ENCODE assay signal across 8 cellular contexts in genomic region chr2:131104487-131105155, GRCh38. TPM values are rescaled to one million over a fixed set of nuclear protein-coding genes. Genes with fewer than 3 reads are reported as not detected.
DNase-seq lines count a peak whose midpoint lies in the region; TF ChIP-seq lines count a peak whose summit lies in the region.

No MANE protein-coding gene starts in this region.

- peak overlapping the region; percentile 80 for H3K4me2 ChIP-seq in Karpas-422 (ENCODE audit: low read depth, low read length, poor library complexity, severe bottlenecking)

- H3K4me1 ChIP-seq in Karpas-422 (ENCODE audit: low read length) (peaks cover 24% of the 10 kb centered on the region), left ventricle myocardium inferior (peaks cover 38% of the 10 kb centered on the region), rectal smooth muscle tissue (ENCODE audit: control insufficient read depth, insufficient read depth, low read length) (peaks cover 14% of the 10 kb centered on the region)

- peaks cover 25% of the 10 kb centered on the region for H4K20me1 ChIP-seq in Karpas-422 (ENCODE audit: insufficient read depth, low read depth, low read length)

- intact Hi-C loops in left ventricle myocardium inferior (cut with micrococcal nuclease) (no loop called here), posterior vena cava (cut with DNase I) (no loop called here)

- H2AFZ ChIP-seq in Karpas-422 (ENCODE audit: low read length) = peak overlapping the region; percentile 91

- no peaks in the 10 kb centered on the region for H3K27me3 Mint-ChIP-seq in activated naive CD8-positive, alpha-beta T cell treated with anti-CD3 and anti-CD28 coated beads for 36 hours

- peaks cover 17% of the 10 kb centered on the region; the same call in 1 of the 2 replicates for H3K36me3 ChIP-seq in Karpas-422 (ENCODE audit: insufficient read depth, low read length)
- H3K36me3 ChIP-seq in left ventricle myocardium inferior = no peaks in the 10 kb centered on the region
- no peaks in the 10 kb centered on the region for H3K36me3 ChIP-seq in rectal smooth muscle tissue (ENCODE audit: control insufficient read depth, insufficient read depth, low read length)

- H3K27me3 ChIP-seq in Karpas-422 (ENCODE audit: low read length) = no peaks in the 10 kb centered on the region
- no peaks in the 10 kb centered on the region for H3K27me3 ChIP-seq in left ventricle myocardium inferior (ENCODE audit: low read depth)
- H3K27me3 ChIP-seq in rectal smooth muscle tissue (ENCODE audit: control insufficient read depth, insufficient read depth, low read length) = no peaks in the 10 kb centered on the region

- H3K4me3 Mint-ChIP-seq in activated naive CD8-positive, alpha-beta T cell treated with anti-CD3 and anti-CD28 coated beads for 36 hours = peak overlapping the region; percentile 99

- H3K9ac ChIP-seq in Karpas-422 (ENCODE audit: low read length) = peak overlapping the region; percentile 96
- H3K9ac ChIP-seq in rectal smooth muscle tissue (ENCODE audit: low read length) = peak overlapping the region; percentile 1

- TF ChIP-seq CTCF in left ventricle myocardium inferior (IDR thresholded peaks at IDR 0.05; ENCODE audit: borderline replicate concordance) = no peak

- DNase-seq in GM04504 (ENCODE audit: low read depth) (peak; percentile 55), H4 (ENCODE audit: low spot score) (peak; percentile 63), Karpas-422 (peak; percentile 92), SHP77 treated with DMSO at 0.1 percent for 48 hours (lab: John Stamatoyannopoulos, UW) (peak; percentile 82), left ventricle myocardium inferior (no peak), posterior vena cava (ENCODE audit: low spot score) (no peak)
- DNase-seq in activated naive CD8-positive, alpha-beta T cell treated with anti-CD3 and anti-CD28 coated beads for 36 hours = peak; percentile 42

- no peaks in the 10 kb centered on the region for H3K9me3 Mint-ChIP-seq in activated naive CD8-positive, alpha-beta T cell treated with anti-CD3 and anti-CD28 coated beads for 36 hours

- H3K27ac Mint-ChIP-seq in activated naive CD8-positive, alpha-beta T cell treated with anti-CD3 and anti-CD28 coated beads for 36 hours = peak overlapping the region; percentile 96

- H3K4me3 ChIP-seq in Karpas-422 (ENCODE audit: low read length) = peak overlapping the region; percentile 99
- H3K4me3 ChIP-seq in left ventricle myocardium inferior = peak overlapping the region; percentile 86
- H3K4me3 ChIP-seq in rectal smooth muscle tissue (ENCODE audit: low read length) = peak overlapping the region; percentile 99

- no peaks in the 10 kb centered on the region for H3K9me2 ChIP-seq in Karpas-422 (replicated peaks; ENCODE audit: insufficient read depth, low read length)

- no peaks in the 10 kb centered on the region for H3K9me3 ChIP-seq in Karpas-422 (ENCODE audit: low read length)
- no peaks in the 10 kb centered on the region for H3K9me3 ChIP-seq in left ventricle myocardium inferior (replicated peaks)

- H3K36me3 Mint-ChIP-seq in activated naive CD8-positive, alpha-beta T cell treated with anti-CD3 and anti-CD28 coated beads for 36 hours = peaks cover 12% of the 10 kb centered on the region

- peak overlapping the region; percentile 46 for H3K27ac ChIP-seq in Karpas-422 (ENCODE audit: low read length)
- H3K27ac ChIP-seq in left ventricle myocardium inferior (replicated peaks) = peak overlapping the region; percentile 98
- H3K27ac ChIP-seq in rectal smooth muscle tissue (ENCODE audit: low read depth, low read length) = peak overlapping the region; percentile 83

- peaks cover 45% of the 10 kb centered on the region for H3K79me2 ChIP-seq in Karpas-422 (ENCODE audit: low read length)

- peaks cover 33% of the 10 kb centered on the region for H3K4me1 Mint-ChIP-seq in activated naive CD8-positive, alpha-beta T cell treated with anti-CD3 and anti-CD28 coated beads for 36 hours

RNA-seq across cellular contexts. Expression of gene PLEKHB2, which starts 0.5 kb away (rescaled TPM):
- 122 and 125 TPM in 2 replicates for total RNA-seq in H4 (2014; rRNA removed; shearing (Covaris generic))
- 55.0 and 74.4 TPM in 2 replicates for total RNA-seq in Karpas-422 (2014; rRNA removed; shearing (Covaris generic); ENCODE audit: low replicate concordance)
- 10 to 100 TPM; 42.4 to 43.2 TPM for total RNA-seq in activated naive CD8-positive, alpha-beta T cell treated with anti-CD3 and anti-CD28 coated beads for 36 hours
- total RNA-seq in left ventricle myocardium inferior (42.9 TPM), posterior vena cava (10 to 100 TPM; 25.4 to 40.4 TPM)

RNA-seq across cellular contexts. Expression of gene FAM168B, which starts 11.4 kb away (rescaled TPM):
- total RNA-seq in H4 (2014; rRNA removed; shearing (Covaris generic)) = 56.1 and 61.7 TPM in 2 replicates
- total RNA-seq in Karpas-422 (2014; rRNA removed; shearing (Covaris generic); ENCODE audit: low replicate concordance) = 43.2 and 62.7 TPM in 2 replicates
- total RNA-seq in activated naive CD8-positive, alpha-beta T cell treated with anti-CD3 and anti-CD28 coated beads for 36 hours = 10 to 100 TPM; 83.4 to 88.2 TPM
- total RNA-seq in left ventricle myocardium inferior = 90.5 TPM
- 100 to 1,000 TPM in 1 of 2 donors, 10 to 100 TPM in 1; 87.4 to 104 TPM for total RNA-seq in posterior vena cava

Comparison
In these comparisons a context has a peak if more than half of its experiments do, and no peak if none do; other contexts are left out.
1. DNase-seq: peak in GM04504 (single experiment), H4 (single experiment), Karpas-422 (single experiment), SHP77 treated with DMSO at 0.1 percent for 48 hours (single experiment) and activated naive CD8-positive, alpha-beta T cell treated with anti-CD3 and anti-CD28 coated beads for 36 hours (single experiment); none in left ventricle myocardium inferior (single experiment) and posterior vena cava (single experiment).
2. H3K27ac ChIP-seq: peak in every context shown above with its lines; median percentile 98 in left ventricle myocardium inferior; 83 in rectal smooth muscle tissue; 46 in Karpas-422.
3. Peak in every context shown above with its lines, with median percentiles within 50 percentile points of each other: H3K4me3 ChIP-seq.